ENCODE assay signal across 13 cellular contexts in the genomic region with DNA sequence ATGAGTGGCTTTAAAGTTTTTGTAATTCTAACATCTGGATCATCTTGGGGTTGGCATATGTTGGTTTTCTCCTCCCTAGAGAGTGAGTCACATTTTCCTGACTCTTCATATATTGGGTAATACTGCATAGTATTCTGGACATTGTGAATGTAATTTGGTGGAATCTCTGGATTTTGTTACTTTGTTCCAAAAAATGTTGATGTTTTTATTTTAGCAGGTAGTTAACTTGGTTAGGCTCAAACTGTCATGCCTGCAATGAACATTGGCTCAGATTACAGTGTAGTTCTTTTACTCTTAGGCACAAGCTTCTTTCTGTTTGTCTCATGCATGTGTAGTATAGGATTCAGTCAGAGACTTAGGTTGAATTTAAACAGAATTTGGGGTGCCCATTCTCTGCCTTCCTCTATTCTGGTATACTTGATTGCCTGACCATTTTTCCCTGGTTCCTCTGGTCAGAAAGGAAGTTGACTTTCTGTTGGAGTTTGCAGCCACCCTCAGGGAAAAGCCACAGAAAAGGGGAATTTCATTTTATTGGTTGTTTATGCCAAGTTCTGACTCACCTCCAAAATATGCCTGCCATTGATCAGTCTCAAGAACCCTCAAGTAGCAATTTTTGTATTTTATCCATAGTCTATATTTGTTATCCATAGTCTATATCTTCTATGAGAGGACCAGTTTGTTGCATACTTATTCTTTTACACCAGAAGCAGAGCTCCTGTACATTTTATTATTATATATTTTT.
DNase-seq lines count a peak whose midpoint lies in the region; ATAC-seq and TF ChIP-seq lines count a peak whose summit lies in the region.
"Had no signal": no experiment of that assay in that cellular context is flagged by ENCODE, and none has a peak within 500 bp of the region (broad histone marks: within the 10 kb centered on the region; RNA-seq: fewer than 3 reads in every experiment).

No MANE protein-coding gene starts in this region.

- H2AFZ ChIP-seq in mesenchymal stem cell (ENCODE audit: low read depth, low read length), result no peak overlapping the region

- no peak overlapping the region for H3K23ac ChIP-seq in mesenchymal stem cell (ENCODE audit: low read length in 2 of 2)

- H4K91ac ChIP-seq in mesenchymal stem cell (ENCODE audit: low read length), result no peak overlapping the region

- no peak for ATAC-seq in HG03342 (IDR thresholded peaks at IDR 0.05; ENCODE audit: unreplicated experiment)
- no peak for ATAC-seq in GM21526 (IDR thresholded peaks at IDR 0.05; ENCODE audit: low FRiP score, unreplicated experiment)

- H3K4me1 ChIP-seq in HUES48 (ENCODE audit: control insufficient read depth, insufficient read depth, low read length) (peaks cover 13% of the 10 kb centered on the region; the same call in 1 of the 2 replicates), mesenchymal stem cell (ENCODE audit: control insufficient read depth, insufficient read depth, low read depth, low read length) (no peaks in the 10 kb centered on the region)
- H3K4me1 ChIP-seq: ascending aorta, uterus had no signal

- peak overlapping the region in 1 of 2 experiments; percentile 49 for H3K18ac ChIP-seq in mesenchymal stem cell (ENCODE audit: low read depth in 1 of 2, low read length in 2 of 2)

- no peak overlapping the region for H2BK15ac ChIP-seq in mesenchymal stem cell (ENCODE audit: low read depth, poor library complexity, severe bottlenecking)

- no peak overlapping the region for H2BK120ac ChIP-seq in mesenchymal stem cell (ENCODE audit: low read depth, low read length)

- H3K4me3 ChIP-seq in HUES48 (ENCODE audit: low read depth, low read length), result no peak overlapping the region
- no peak overlapping the region for H3K4me3 ChIP-seq in astrocyte of the cerebellum (ENCODE audit: low read depth, low read length)
- peak overlapping the region in 1 of 2 experiments; percentile 49 for H3K4me3 ChIP-seq in mesenchymal stem cell (ENCODE audit: insufficient read depth in 1 of 2, low read depth in 1 of 2, low read length in 2 of 2)
- H3K4me3 ChIP-seq: ascending aorta, uterus had no signal

- H3K9me3 ChIP-seq in HUES48 (ENCODE audit: control insufficient read depth, insufficient read depth, low read length) (no peaks in the 10 kb centered on the region), mesenchymal stem cell (ENCODE audit: control insufficient read depth, low read length) (no peaks in the 10 kb centered on the region)
- H3K9me3 ChIP-seq: ascending aorta, uterus had no signal

- no peak overlapping the region for H2BK12ac ChIP-seq in mesenchymal stem cell (ENCODE audit: low read length in 2 of 2)

- H3K4me2 ChIP-seq in mesenchymal stem cell (ENCODE audit: low read length, poor library complexity, severe bottlenecking), result no peak overlapping the region

- no peak overlapping the region for H2BK5ac ChIP-seq in mesenchymal stem cell (ENCODE audit: low read depth, low read length, poor library complexity, severe bottlenecking)

- H3K36me3 ChIP-seq in HUES48 (ENCODE audit: control insufficient read depth, insufficient read depth, low read length), result no peaks in the 10 kb centered on the region
- peaks cover 0 to 8% of the 10 kb centered on the region in 2 experiments for H3K36me3 ChIP-seq in mesenchymal stem cell (ENCODE audit: control insufficient read depth in 1 of 2, insufficient read depth in 2 of 2, low read depth in 1 of 2, low read length in 2 of 2)
- H3K36me3 ChIP-seq: ascending aorta, uterus had no signal

- no peaks in the 10 kb centered on the region for H3K27me3 ChIP-seq in HUES48 (ENCODE audit: control insufficient read depth, insufficient read depth, low read length)
- H3K27me3 ChIP-seq in mesenchymal stem cell (ENCODE audit: control insufficient read depth in 1 of 2, insufficient read depth in 1 of 2, low read length in 2 of 2), result no peaks in the 10 kb centered on the region
- H3K27me3 ChIP-seq: ascending aorta, uterus had no signal

- in situ Hi-C loops in astrocyte of the cerebellum (cut with HindIII; ENCODE audit: low sequenced_read_pairs), result no loop called here

- H3K9ac ChIP-seq in HUES48 (ENCODE audit: low read depth, low read length) (no peak overlapping the region), mesenchymal stem cell (ENCODE audit: low read length) (peak overlapping the region; percentile 46)

- no peak overlapping the region for H2AK5ac ChIP-seq in mesenchymal stem cell (ENCODE audit: low read length, severe bottlenecking)

- no peak overlapping the region for H4K8ac ChIP-seq in mesenchymal stem cell (ENCODE audit: low read length)

- no peak for TF ChIP-seq CTCF in astrocyte of the cerebellum (IDR thresholded peaks at IDR 0.05; ENCODE audit: low read depth, low read length, missing control alignments)

- H3K27ac ChIP-seq in HUES48 (ENCODE audit: low read depth, low read length), result peak overlapping the region; percentile 43
- H3K27ac ChIP-seq in mesenchymal stem cell (ENCODE audit: low read length, poor library complexity, severe bottlenecking), result peak overlapping the region; percentile 38
- H3K27ac ChIP-seq: ascending aorta, uterus had no signal

- H3K79me1 ChIP-seq in mesenchymal stem cell (replicated peaks; ENCODE audit: low read length, poor library complexity, severe bottlenecking), result peaks cover 3% of the 10 kb centered on the region

- no peak overlapping the region for H3K14ac ChIP-seq in mesenchymal stem cell (ENCODE audit: low read length in 2 of 2)

- no peak overlapping the region for H3K4ac ChIP-seq in mesenchymal stem cell (ENCODE audit: low read depth in 1 of 2, low read length in 2 of 2)

- peak; percentile 83 for DNase-seq in CD1c-positive myeloid dendritic cell (ENCODE audit: extremely low spot score)
- DNase-seq in astrocyte of the cerebellum (ENCODE audit: low read depth), result peak; percentile 62
- peak; percentile 82 for DNase-seq in mesenchymal stem cell
- DNase-seq in RPMI8226, result no peak
- no peak for DNase-seq in NCI-H526 (lab: John Stamatoyannopoulos, UW)
- DNase-seq: activated CD8-positive, alpha-beta memory T cell treated with anti-CD3 and anti-CD28 coated beads for 24 hours; NCI-H187; Right ventricle myocardium superior; uterus had no signal

Comparison
In these comparisons a context has a peak if more than half of its experiments do, and no peak if none do; other contexts are left out.
1. DNase-seq: peak in CD1c-positive myeloid dendritic cell (single experiment), astrocyte of the cerebellum (single experiment) and mesenchymal stem cell (single experiment); none in RPMI8226 (single experiment) and NCI-H526 (0 of 2).